8 cellular contexts compared by ENCODE assay signal in the genomic region with DNA sequence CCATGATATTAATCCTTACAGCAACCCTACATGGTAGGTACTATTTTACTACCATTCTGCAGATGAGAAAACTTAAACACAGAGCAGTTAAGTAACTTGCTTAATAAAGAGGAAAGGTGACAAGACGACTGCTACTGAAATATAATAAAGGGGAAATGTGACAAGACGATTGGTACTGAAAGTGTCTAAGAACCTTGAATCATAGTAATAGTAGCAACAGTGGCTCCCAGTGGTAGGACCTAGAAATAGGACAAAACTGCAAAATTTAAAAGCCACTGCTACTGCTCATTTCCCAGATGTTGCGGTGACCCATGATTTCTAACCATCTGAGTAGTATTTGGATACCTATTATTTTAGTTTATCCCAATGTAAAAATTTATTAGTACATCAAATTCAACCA.
DNase-seq lines count a peak whose midpoint lies in the region; ATAC-seq, FAIRE-seq and TF ChIP-seq lines count a peak whose summit lies in the region.

No MANE protein-coding gene starts in this region.

- no peaks in the 10 kb centered on the region for H4K20me1 ChIP-seq in astrocyte (ENCODE audit: insufficient read depth, low read length)

- no peak for TF ChIP-seq POLR2A in stomach (IDR thresholded peaks at IDR 0.05)

- H3K27me3 ChIP-seq in astrocyte (ENCODE audit: insufficient read depth, low read length), result no peaks in the 10 kb centered on the region
- peaks cover 0 to 5% (median 0%) of the 10 kb centered on the region in 3 donors for H3K27me3 ChIP-seq in stomach

- H3K9ac ChIP-seq in astrocyte (ENCODE audit: low read length), result no peak overlapping the region

- TF ChIP-seq EP300 in stomach (IDR thresholded peaks at IDR 0.05), result no peak

- no peaks in the 10 kb centered on the region for H3K9me3 Mint-ChIP-seq in astrocyte (ENCODE audit: unreplicated experiment)
- no peaks in the 10 kb centered on the region for H3K9me3 Mint-ChIP-seq in activated CD8-positive, alpha-beta T cell treated with anti-CD3 and anti-CD28 coated beads, Interleukin-2, amount 10 ng/mL, durations not matched to agents 7 days and 5 days (ENCODE audit: insufficient read depth)

- no peak overlapping the region for H3K27ac ChIP-seq in astrocyte (ENCODE audit: low read depth, low read length)
- H3K27ac ChIP-seq in stomach, result no peak overlapping the region

- H3K4me1 ChIP-seq in astrocyte (ENCODE audit: insufficient read depth, low read length), result no peaks in the 10 kb centered on the region
- no peaks in the 10 kb centered on the region for H3K4me1 ChIP-seq in stomach

- no peaks in the 10 kb centered on the region for H3K79me2 ChIP-seq in astrocyte (ENCODE audit: insufficient read depth, low read length)

- CTCF ChIA-PET in activated CD8-positive, alpha-beta T cell treated with anti-CD3 and anti-CD28 coated beads, Interleukin-2, amount 10 ng/mL, durations not matched to agents 7 days and 5 days (lab: Charles Lee), result no interaction called here

- no peak overlapping the region for H2AFZ ChIP-seq in astrocyte (ENCODE audit: low read depth, low read length)

- H3K27me3 Mint-ChIP-seq in astrocyte (ENCODE audit: low read depth, unreplicated experiment), result no peaks in the 10 kb centered on the region
- H3K27me3 Mint-ChIP-seq in activated CD8-positive, alpha-beta T cell treated with anti-CD3 and anti-CD28 coated beads, Interleukin-2, amount 10 ng/mL, durations not matched to agents 7 days and 5 days (ENCODE audit: low read depth), result no peaks in the 10 kb centered on the region

- DNase-seq in AG08395 (ENCODE audit: low spot score), result peak; percentile 29
- DNase-seq in astrocyte (ENCODE audit: low read depth), result no peak
- no peak for DNase-seq in activated T-cell treated with anti-CD3 and anti-CD28 coated beads, Interleukin-2, amount 50 U/mL, for 1 hour
- DNase-seq in NCI-H526 treated with DMSO at 0.1 percent for 48 hours (lab: John Stamatoyannopoulos, UW), result no peak
- no peak for DNase-seq in activated CD8-positive, alpha-beta T cell treated with anti-CD3 and anti-CD28 coated beads, Interleukin-2, amount 10 ng/mL, durations not matched to agents 7 days and 5 days
- DNase-seq in stomach, result no peak

- peak; percentile 99 for FAIRE-seq in astrocyte (lab: Jason Lieb, UNC)

- H3K9me3 ChIP-seq in astrocyte (ENCODE audit: insufficient read depth, low read depth, low read length) (no peaks in the 10 kb centered on the region), stomach (no peaks in the 10 kb centered on the region)

- 27 to 39% (median 38%) methylated on average over 3 of the region's 3 CpGs for WGBS in stomach, 5 donors

- no peak for TF ChIP-seq CTCF in astrocyte (IDR thresholded peaks at IDR 0.05; ENCODE audit: insufficient read depth, low read depth, low read length)
- no peak for TF ChIP-seq CTCF in stomach (IDR thresholded peaks at IDR 0.05)

- no peaks in the 10 kb centered on the region for H3K36me3 Mint-ChIP-seq in astrocyte (ENCODE audit: low read depth, unreplicated experiment)
- no peaks in the 10 kb centered on the region for H3K36me3 Mint-ChIP-seq in activated CD8-positive, alpha-beta T cell treated with anti-CD3 and anti-CD28 coated beads, Interleukin-2, amount 10 ng/mL, durations not matched to agents 7 days and 5 days (ENCODE audit: low read depth)

- intact Hi-C loops in stomach (cut with DNase I; ENCODE audit: low total_unique reads), result no loop called here

- H3K4me3 ChIP-seq in astrocyte (ENCODE audit: insufficient read depth, low read depth, low read length) (no peak overlapping the region), stomach (no peak overlapping the region)

- H3K4me2 ChIP-seq in astrocyte (ENCODE audit: low read length), result no peak overlapping the region

- POLR2A ChIA-PET in activated CD8-positive, alpha-beta T cell treated with anti-CD3 and anti-CD28 coated beads, Interleukin-2, amount 10 ng/mL, durations not matched to agents 7 days and 5 days (lab: Charles Lee), result no interaction called here

- no peaks in the 10 kb centered on the region for H3K4me1 Mint-ChIP-seq in astrocyte (ENCODE audit: low read depth, unreplicated experiment)
- no peaks in the 10 kb centered on the region for H3K4me1 Mint-ChIP-seq in activated CD8-positive, alpha-beta T cell treated with anti-CD3 and anti-CD28 coated beads, Interleukin-2, amount 10 ng/mL, durations not matched to agents 7 days and 5 days (ENCODE audit: low read depth)

- no peaks in the 10 kb centered on the region for H3K36me3 ChIP-seq in astrocyte (ENCODE audit: insufficient read depth, low read length)
- H3K36me3 ChIP-seq in stomach, result no peaks in the 10 kb centered on the region

- peak; percentile 78 for ATAC-seq in GM19043 (IDR thresholded peaks at IDR 0.05; ENCODE audit: low read depth, unreplicated experiment)
- peak; percentile 76 for ATAC-seq in HG03280 (IDR thresholded peaks at IDR 0.05; ENCODE audit: unreplicated experiment)
- ATAC-seq in activated CD8-positive, alpha-beta T cell treated with anti-CD3 and anti-CD28 coated beads, Interleukin-2, amount 10 ng/mL, durations not matched to agents 7 days and 5 days, result no peak

- H3K4me3 Mint-ChIP-seq in astrocyte (ENCODE audit: unreplicated experiment), result no peak overlapping the region
- H3K4me3 Mint-ChIP-seq in activated CD8-positive, alpha-beta T cell treated with anti-CD3 and anti-CD28 coated beads, Interleukin-2, amount 10 ng/mL, durations not matched to agents 7 days and 5 days, result no peak overlapping the region

- no peak overlapping the region for H3K27ac Mint-ChIP-seq in astrocyte (ENCODE audit: unreplicated experiment)
- H3K27ac Mint-ChIP-seq in activated CD8-positive, alpha-beta T cell treated with anti-CD3 and anti-CD28 coated beads, Interleukin-2, amount 10 ng/mL, durations not matched to agents 7 days and 5 days, result no peak overlapping the region
